ENCODE assay signal across 1 cellular context in genomic region chr3:65497846-65498245, GRCh38.
TF ChIP-seq lines count a peak whose summit lies in the region.

No MANE protein-coding gene starts in this region.

TF ChIP-seq in SK-N-SH, 30 proteins besides CTCF, POLR2A, EP300 and RAD21 (continued from another document):
- TF ChIP-seq ZBTB33 (IDR thresholded peaks at IDR 0.05; ENCODE audit: borderline replicate concordance, low read depth) (no peak), MEF2A (IDR thresholded peaks at IDR 0.05; ENCODE audit: borderline replicate concordance, low read depth) (no peak)
